In genomic region chr9:121372239-121372562, GRCh38 we compare ENCODE assay signal across 15 cellular contexts. TPM values are rescaled to one million over a fixed set of nuclear protein-coding genes. Genes with fewer than 3 reads are reported as not detected.
DNase-seq lines count a peak whose midpoint lies in the region; ATAC-seq, FAIRE-seq and TF ChIP-seq lines count a peak whose summit lies in the region.
"Had no signal": no experiment of that assay in that cellular context is flagged by ENCODE, and none has a peak within 500 bp of the region (broad histone marks: within the 10 kb centered on the region; RNA-seq: fewer than 3 reads in every experiment).

No MANE protein-coding gene starts in this region.

- TF ChIP-seq RAD21 in A549 (conservative IDR thresholded peaks at IDR 0.05 in 1 of 2, IDR thresholded peaks at IDR 0.05 in 1 of 2): no peak

- H3K4me1 ChIP-seq in A549 (peaks cover 75% of the 10 kb centered on the region), PC-9 (replicated peaks; ENCODE audit: insufficient read depth) (peaks cover 30% of the 10 kb centered on the region), hepatocyte (ENCODE audit: insufficient read depth) (peaks cover 41% of the 10 kb centered on the region), gastrocnemius medialis (peaks cover 54 to 55% of the 10 kb centered on the region in 2 donors), BE2C (peaks cover 18% of the 10 kb centered on the region)

- no peaks in the 10 kb centered on the region for H4K20me1 ChIP-seq in PC-9 (ENCODE audit: insufficient read depth)
- H4K20me1 ChIP-seq in hepatocyte (ENCODE audit: insufficient read depth, poor library complexity, severe bottlenecking): no peaks in the 10 kb centered on the region

- no peak for FAIRE-seq in A549 (lab: Jason Lieb, UNC)

- peak overlapping the region; percentile 92 to 94 for H3K27ac ChIP-seq in A549
- 0 out of 2 replicates have a peak overlapping the region, but pooled peaks have one; percentile 67 for H3K27ac ChIP-seq in PC-9
- peak overlapping the region; percentile 82 for H3K27ac ChIP-seq in hepatocyte
- H3K27ac ChIP-seq in gastrocnemius medialis: peak overlapping the region; percentile 94 to 99 (median 96)
- H3K27ac ChIP-seq: KMS-11 had no signal

- intact Hi-C loops in PC-9 (cut with micrococcal nuclease; ENCODE audit: unreplicated experiment) (loop anchor here (5.0 kb wide), 2 partner anchors 35 to 90 kb away; no protein-coding TSS in a partner anchor), gastrocnemius medialis (cut with DNase I; ENCODE audit: low total_unique reads) (loop anchor here (5.0 to 10.0 kb wide), 2 partner anchors 90 to 613 kb away; no protein-coding TSS in a partner anchor)

- H3K27me3 ChIP-seq in PC-9 (ENCODE audit: insufficient read depth, low read depth) (no peaks in the 10 kb centered on the region), hepatocyte (no peaks in the 10 kb centered on the region), gastrocnemius medialis (no peaks in the 10 kb centered on the region), BE2C (no peaks in the 10 kb centered on the region)

- BruUV-seq in PC-9 (replicated peaks; lab: Mats Ljungman, UMichigan): no TSS peak

- in situ Hi-C loops in gastrocnemius medialis (cut with MboI; ENCODE audit: low sequenced_read_pairs in 4 of 4): loop anchor here in 3 of 4 donors (10.0 kb wide), 2 partner anchors 47 to 97 kb away; no protein-coding TSS in a partner anchor

- H3K4me2 ChIP-seq in A549: peak overlapping the region; percentile 87
- peak overlapping the region; percentile 69 for H3K4me2 ChIP-seq in PC-9
- peak overlapping the region; percentile 58 for H3K4me2 ChIP-seq in hepatocyte
- H3K4me2 ChIP-seq: KMS-11 had no signal

- H3K9me3 ChIP-seq in A549 (no peaks in the 10 kb centered on the region), PC-9 (ENCODE audit: insufficient read depth, low read depth) (no peaks in the 10 kb centered on the region), hepatocyte (ENCODE audit: low read depth) (no peaks in the 10 kb centered on the region), gastrocnemius medialis (no peaks in the 10 kb centered on the region), BE2C (peaks cover 4% of the 10 kb centered on the region; the same call in 1 of the 2 replicates)

- 0 out of 6 replicates have a peak, but pooled peaks of 1 of the 2 experiments have one; percentile 1 for ATAC-seq in A549
- no peak for ATAC-seq in gastrocnemius medialis

- H3K9me2 ChIP-seq in PC-9 (ENCODE audit: insufficient read depth) (no peaks in the 10 kb centered on the region), hepatocyte (replicated peaks; ENCODE audit: insufficient read depth) (no peaks in the 10 kb centered on the region)

- CTCF ChIA-PET in A549 (lab: Yijun Ruan, JAX): interaction anchor here (0.5 to 12.6 kb wide), 6 partner anchors 27 to 295 kb away, joined by 3 to 301 read pairs (median 8); no protein-coding TSS in a partner anchor
- CTCF ChIA-PET in PC-9 (lab: Charles Lee): no interaction called here

- no peak overlapping the region for H3K4me3 ChIP-seq in A549
- no peak overlapping the region for H3K4me3 ChIP-seq in PC-9
- no peak overlapping the region for H3K4me3 ChIP-seq in hepatocyte
- no peak overlapping the region for H3K4me3 ChIP-seq in gastrocnemius medialis
- H3K4me3 ChIP-seq in BE2C (ENCODE audit: low read depth, low read length): no peak overlapping the region
- H3K4me3 ChIP-seq: SK-N-MC had no signal

- no peak for TF ChIP-seq CTCF in A549 (IDR thresholded peaks at IDR 0.05)
- TF ChIP-seq CTCF in PC-9 (conservative IDR thresholded peaks at IDR 0.05): no peak
- TF ChIP-seq CTCF in hepatocyte (IDR thresholded peaks at IDR 0.05; ENCODE audit: poor library complexity): no peak
- TF ChIP-seq CTCF in gastrocnemius medialis (IDR thresholded peaks at IDR 0.05 in 4 of 5, conservative IDR thresholded peaks at IDR 0.05 in 1 of 5): no peak
- no peak for TF ChIP-seq CTCF in BE2C (IDR thresholded peaks at IDR 0.05; ENCODE audit: low read depth, low read length)

- TF ChIP-seq EP300 in A549 (IDR thresholded peaks at IDR 0.05): no peak

- H2AFZ ChIP-seq in PC-9 (no peak overlapping the region), hepatocyte (no peak overlapping the region)

- H3K36me3 ChIP-seq in PC-9 (ENCODE audit: low read depth) (no peaks in the 10 kb centered on the region), hepatocyte (replicated peaks; ENCODE audit: insufficient read depth, low read depth) (no peaks in the 10 kb centered on the region), gastrocnemius medialis (no peaks in the 10 kb centered on the region), BE2C (no peaks in the 10 kb centered on the region)

- TF ChIP-seq POLR2A in A549 (IDR thresholded peaks at IDR 0.05; ENCODE audit: low read length) (no peak), gastrocnemius medialis (IDR thresholded peaks at IDR 0.05) (no peak)

- H3K79me2 ChIP-seq in PC-9 (ENCODE audit: low read depth) (no peaks in the 10 kb centered on the region), hepatocyte (peaks cover 16% of the 10 kb centered on the region)

- DNase-seq in A549 (ENCODE audit: low read depth in 1 of 2, low spot score in 1 of 2) (no peak), PC-9 (no peak), hepatocyte (ENCODE audit: low spot score) (no peak), gastrocnemius medialis (no peak), BE2C (no peak), UCSD-AML1 (lab: John Stamatoyannopoulos, UW; ENCODE audit: unreplicated experiment) (no peak), MV-4-11 (lab: John Stamatoyannopoulos, UW) (no peak), NCI-H1417 treated with DMSO at 0.1 percent for 48 hours (lab: John Stamatoyannopoulos, UW) (no peak)
- DNase-seq: activated CD4-positive, CD25-positive, alpha-beta regulatory T cell treated with anti-CD3 and anti-CD28 coated beads, Interleukin-2, amount 50 U/mL, for 72 hours; activated T-cell treated with anti-CD3 and anti-CD28 coated beads, Interleukin-2, amount 50 U/mL, for 24 hours; endodermal cell; NCI-H1694 treated with DMSO at 0.1 percent for 48 hours; NCI-H82 had no signal

- POLR2A ChIA-PET in A549 (lab: Yijun Ruan, JAX) (interaction anchor here (0.8 to 1.0 kb wide), 2 partner anchors 8 to 54 kb away, joined by 3 read pairs; no protein-coding TSS in a partner anchor), PC-9 (lab: Charles Lee; ENCODE audit: unreplicated experiment) (interaction anchor here (0.6 kb wide), 1 partner anchor 21 kb away, joined by 4 read pairs; no protein-coding TSS in a partner anchor)

- peaks cover 37% of the 10 kb centered on the region for H3F3A ChIP-seq in PC-9 (ENCODE audit: insufficient read depth, low read depth)

- 14% methylated on average over 4 of the region's 4 CpGs for WGBS in A549 (ENCODE audit: missing lambda C conversion rate)
- 80% methylated on average over 4 of the region's 4 CpGs for WGBS in hepatocyte (ENCODE audit: low lambda C conversion rate, missing lambda C conversion rate)

TF ChIP-seq in A549, 52 proteins besides CTCF, POLR2A, EP300 and RAD21:
- TF ChIP-seq MAX (IDR thresholded peaks at IDR 0.05): peak; percentile 77; the same call in 1 of the 2 replicates
- peak; percentile 53 for TF ChIP-seq HOXB13 (CRISPR knock-in tag; IDR thresholded peaks at IDR 0.05; ENCODE audit: low read depth)
- TF ChIP-seq MAFK (IDR thresholded peaks at IDR 0.05; ENCODE audit: partially characterized antibody): no peak
- no peak for TF ChIP-seq CBX8 (IDR thresholded peaks at IDR 0.05)
- TF ChIP-seq ATOH8 (CRISPR knock-in tag; IDR thresholded peaks at IDR 0.05; ENCODE audit: low read depth): 0 out of 2 replicates have a peak, but pooled peaks have one; percentile 11
- 0 out of 2 replicates have a peak, but pooled peaks have one; percentile 57 for TF ChIP-seq TP53 (CRISPR knock-in tag; IDR thresholded peaks at IDR 0.05)
- TF ChIP-seq E2F6 (IDR thresholded peaks at IDR 0.05; ENCODE audit: borderline replicate concordance, low read depth): peak; percentile 50; the same call in 1 of the 2 replicates

RNA-seq across cellular contexts. Expression of gene STOM, which starts 2.2 kb away (rescaled TPM):
- polyA plus RNA-seq in A549 (2011; rRNA removed): 234 and 246 TPM in 2 replicates
- 40.8 and 49.6 TPM in 2 replicates for polyA plus RNA-seq in A549 (2012; cell fraction: cytosol; rRNA removed)
- 21.8 and 32.1 TPM in 2 replicates for polyA plus RNA-seq in A549 (2012; cell fraction: nucleus; rRNA removed)
- polyA plus RNA-seq in A549 (2017; fragmentation: RNase III; extraction: RNeasy Plus Mini Kit Qiagen cat#74134 plus additional on column Dnase treatment): 83.3 to 92.0 TPM (median 91.4 TPM) in 3 replicates
- 99.2 and 99.5 TPM in 2 replicates for polyA minus RNA-seq in A549 (2011; rRNA and poly(A)+ RNA removed)
- 7.1 and 7.6 TPM in 2 replicates for total RNA-seq in PC-9 (2021)
- 130 and 156 TPM in 2 replicates for total RNA-seq in hepatocyte
- 85.5 and 93.7 TPM in 2 replicates for polyA plus RNA-seq in hepatocyte
- 10 to 100 TPM; 60.0 to 89.5 (median 76.3) TPM for total RNA-seq in gastrocnemius medialis
- polyA plus RNA-seq in BE2C (2012; ENCODE audit: insufficient read depth, insufficient read length, low read depth): 41.8 TPM
